Comparison of ENCODE assay signal across 28 cellular contexts in genomic region chr3:69698728-69699127, GRCh38. TPM values are rescaled to one million over a fixed set of nuclear protein-coding genes. Genes with fewer than 3 reads are reported as not detected.
"Had no signal": no experiment of that assay in that cellular context is flagged by ENCODE, and none has a peak within 500 bp of the region (broad histone marks: within the 10 kb centered on the region; RNA-seq: fewer than 3 reads in every experiment).

No MANE protein-coding gene starts in this region.

- FAIRE-seq: bronchial epithelial cell had no signal

- H3K4me1 ChIP-seq: adrenal gland, SJSA1 had no signal

- H3K27ac Mint-ChIP-seq: activated CD8-positive, alpha-beta T cell treated with anti-CD3 and anti-CD28 coated beads for 36 hours; activated naive CD8-positive, alpha-beta T cell treated with anti-CD3 and anti-CD28 coated beads, Interleukin-2, amount 10 ng/mL, durations not matched to agents 7 days and 5 days; activated T-cell treated with anti-CD3 and anti-CD28 coated beads, Interleukin-2, amount 50 U/mL, for 72 hours; T-helper 2 cell treated with Interferon-gamma antibody and Interleukin-4, amounts not matched to agents 5 μg/mL and 100 μg/mL, for 36 hours had no signal

- H3K4me3 ChIP-seq: adrenal gland, SJSA1 had no signal

- H3K9me3 ChIP-seq: adrenal gland, SJSA1 had no signal

- H3K9me3 Mint-ChIP-seq: T-helper 2 cell treated with Interferon-gamma antibody and Interleukin-4, amounts not matched to agents 5 μg/mL and 100 μg/mL, for 36 hours had no signal

- DNase-seq: activated CD4-positive, alpha-beta T cell treated with anti-CD3 and anti-CD28 coated beads for 4 hours; activated CD8-positive, alpha-beta memory T cell treated with anti-CD3 and anti-CD28 coated beads, Interleukin-2, amount 50 U/mL, for 4 hours; activated CD8-positive, alpha-beta T cell treated with anti-CD3 and anti-CD28 coated beads for 36 hours; activated naive CD4-positive, alpha-beta T cell treated with anti-CD3 and anti-CD28 coated beads, Interleukin-2, amount 50 U/mL, for 16 hours; activated naive CD8-positive, alpha-beta T cell treated with anti-CD3 and anti-CD28 coated beads, Interleukin-2, amount 10 ng/mL, durations not matched to agents 7 days and 5 days; activated T-cell treated with anti-CD3 and anti-CD28 coated beads, Interleukin-2, amount 50 U/mL, for 72 hours; adrenal gland; anterior cingulate cortex; central memory CD4-positive, alpha-beta T cell; Kasumi-1; NCI-H1092; NCI-H1417; NCI-H2029; NCI-H2107; NCI-H2171 treated with DMSO at 0.1 percent for 48 hours; NCI-H510A; NCI-H526 treated with DMSO at 0.1 percent for 48 hours; NCI-H82; SHP77; SW 1271 had no signal

- H3K4me1 Mint-ChIP-seq: activated naive CD8-positive, alpha-beta T cell treated with anti-CD3 and anti-CD28 coated beads, Interleukin-2, amount 10 ng/mL, durations not matched to agents 7 days and 5 days had no signal

- H3K27me3 ChIP-seq: adrenal gland, SJSA1 had no signal

- H3K36me3 Mint-ChIP-seq: activated naive CD8-positive, alpha-beta T cell treated with anti-CD3 and anti-CD28 coated beads, Interleukin-2, amount 10 ng/mL, durations not matched to agents 7 days and 5 days had no signal

- H3K27ac ChIP-seq: adrenal gland, SJSA1 had no signal

- H3K4me3 Mint-ChIP-seq: activated CD8-positive, alpha-beta T cell treated with anti-CD3 and anti-CD28 coated beads for 36 hours; activated naive CD8-positive, alpha-beta T cell treated with anti-CD3 and anti-CD28 coated beads, Interleukin-2, amount 10 ng/mL, durations not matched to agents 7 days and 5 days; activated T-cell treated with anti-CD3 and anti-CD28 coated beads, Interleukin-2, amount 50 U/mL, for 72 hours; T-helper 2 cell treated with Interferon-gamma antibody and Interleukin-4, amounts not matched to agents 5 μg/mL and 100 μg/mL, for 36 hours had no signal

- H3K27me3 Mint-ChIP-seq: activated CD8-positive, alpha-beta T cell treated with anti-CD3 and anti-CD28 coated beads for 36 hours; activated naive CD8-positive, alpha-beta T cell treated with anti-CD3 and anti-CD28 coated beads, Interleukin-2, amount 10 ng/mL, durations not matched to agents 7 days and 5 days had no signal

- H3K36me3 ChIP-seq: adrenal gland, SJSA1 had no signal

- ATAC-seq: activated CD4-positive, CD25-positive, alpha-beta regulatory T cell treated with anti-CD3 and anti-CD28 coated beads, Interleukin-2, amount 50 U/mL, for 24 hours; activated CD8-positive, alpha-beta T cell treated with anti-CD3 and anti-CD28 coated beads for 36 hours; activated T-cell treated with anti-CD3 and anti-CD28 coated beads, Interleukin-2, amount 50 U/mL, for 72 hours; Panc1; SK-N-SH treated with all-trans-retinoic acid at 6 μM for 48 hours had no signal

RNA-seq across cellular contexts. Expression of gene MITF, which starts 40.5 kb away (rescaled TPM):
- total RNA-seq: activated CD8-positive, alpha-beta T cell treated with anti-CD3 and anti-CD28 coated beads for 36 hours; OCI-LY7; T-helper 1 cell treated with Interleukin-12 subunit alpha and Interleukin-12 subunit beta and Interleukin-4 antibody, amounts not matched to agents 30 ng/mL and 1 ng/mL, for 36 hours had no signal
